11 cellular contexts compared by ENCODE assay signal in genomic region chr3:29693863-29694262, GRCh38.
DNase-seq lines count a peak whose midpoint lies in the region; ATAC-seq and TF ChIP-seq lines count a peak whose summit lies in the region.
"Had no signal": no experiment of that assay in that cellular context is flagged by ENCODE, and none has a peak within 500 bp of the region (broad histone marks: within the 10 kb centered on the region; RNA-seq: fewer than 3 reads in every experiment).

No MANE protein-coding gene starts in this region.

- CTCF ChIA-PET in activated naive CD4-positive, alpha-beta T cell treated with anti-CD3 and anti-CD28 coated beads, Interleukin-2, amount 10 ng/mL, durations not matched to agents 7 days and 5 days (lab: Charles Lee) = no interaction called here

- H3K79me2 ChIP-seq in ACC112 (ENCODE audit: control insufficient read depth, insufficient read depth, low read length, unreplicated experiment) = peaks cover 6% of the 10 kb centered on the region

- H3K9me3 ChIP-seq in endodermal cell (ENCODE audit: control insufficient read depth, low read length) = no peaks in the 10 kb centered on the region
- no peaks in the 10 kb centered on the region for H3K9me3 ChIP-seq in lower lobe of right lung

- H3K36me3 ChIP-seq in ACC112 (ENCODE audit: insufficient read depth, low read length) (0 out of 2 replicates have a peak, but pooled peaks cover 2% of the 10 kb centered on the region), endodermal cell (ENCODE audit: control insufficient read depth, insufficient read depth, low read length) (no peaks in the 10 kb centered on the region), lower lobe of right lung (no peaks in the 10 kb centered on the region)

- ATAC-seq in lower lobe of right lung = peak; percentile 88 to 89
- ATAC-seq in activated T-helper 17 cell treated with anti-CD3 and anti-CD28 coated beads, Interleukin-2, amount 50 U/mL, for 72 hours (replicated peaks) = no peak
- no peak for ATAC-seq in GM18873 (IDR thresholded peaks at IDR 0.05; ENCODE audit: low FRiP score, unreplicated experiment)

- peak overlapping the region; percentile 87 for H3K27ac Mint-ChIP-seq in endodermal cell
- H3K27ac Mint-ChIP-seq in activated T-helper 17 cell treated with anti-CD3 and anti-CD28 coated beads, Interleukin-2, amount 50 U/mL, for 72 hours = no peak overlapping the region
- no peak overlapping the region for H3K27ac Mint-ChIP-seq in activated naive CD4-positive, alpha-beta T cell treated with anti-CD3 and anti-CD28 coated beads, Interleukin-2, amount 10 ng/mL, durations not matched to agents 7 days and 5 days

- DNase-seq in M059J (ENCODE audit: low read depth) = peak; percentile 93
- DNase-seq in endodermal cell = peak; percentile 70
- DNase-seq in lower lobe of right lung = peak; percentile 34
- DNase-seq in HuH-7 (ENCODE audit: low spot score) = no peak
- no peak for DNase-seq in activated naive CD4-positive, alpha-beta T cell treated with anti-CD3 and anti-CD28 coated beads, Interleukin-2, amount 10 ng/mL, durations not matched to agents 7 days and 5 days
- DNase-seq: caudate nucleus, retina had no signal

- 76% methylated on average over 1 of the region's 1 CpG; no CpG with 5 or more reads in 1 of the 2 experiments for WGBS in endodermal cell (ENCODE audit: insufficient coverage in 1 of 2, insufficient read length in 1 of 2), 2 experiments

- peak overlapping the region; percentile 15 for H3K9ac ChIP-seq in endodermal cell (ENCODE audit: extremely low read depth, low read length, poor library complexity, severe bottlenecking)

- no peaks in the 10 kb centered on the region for H3K36me3 Mint-ChIP-seq in endodermal cell (ENCODE audit: low read depth)
- no peaks in the 10 kb centered on the region for H3K36me3 Mint-ChIP-seq in activated T-helper 17 cell treated with anti-CD3 and anti-CD28 coated beads, Interleukin-2, amount 50 U/mL, for 72 hours (ENCODE audit: low read depth)
- H3K36me3 Mint-ChIP-seq in activated naive CD4-positive, alpha-beta T cell treated with anti-CD3 and anti-CD28 coated beads, Interleukin-2, amount 10 ng/mL, durations not matched to agents 7 days and 5 days = no peaks in the 10 kb centered on the region

- H3K27me3 ChIP-seq in ACC112 (ENCODE audit: insufficient read depth, low read length) = no peaks in the 10 kb centered on the region
- no peaks in the 10 kb centered on the region for H3K27me3 ChIP-seq in endodermal cell (ENCODE audit: control insufficient read depth, insufficient read depth, low read length, poor library complexity, severe bottlenecking)
- no peaks in the 10 kb centered on the region for H3K27me3 ChIP-seq in lower lobe of right lung (ENCODE audit: low read depth)

- no peaks in the 10 kb centered on the region for H3K9me3 Mint-ChIP-seq in endodermal cell
- H3K9me3 Mint-ChIP-seq in activated T-helper 17 cell treated with anti-CD3 and anti-CD28 coated beads, Interleukin-2, amount 50 U/mL, for 72 hours = no peaks in the 10 kb centered on the region
- H3K9me3 Mint-ChIP-seq in activated naive CD4-positive, alpha-beta T cell treated with anti-CD3 and anti-CD28 coated beads, Interleukin-2, amount 10 ng/mL, durations not matched to agents 7 days and 5 days = no peaks in the 10 kb centered on the region

- H3K4me3 Mint-ChIP-seq in endodermal cell = no peak overlapping the region
- no peak overlapping the region for H3K4me3 Mint-ChIP-seq in activated T-helper 17 cell treated with anti-CD3 and anti-CD28 coated beads, Interleukin-2, amount 50 U/mL, for 72 hours
- H3K4me3 Mint-ChIP-seq in activated naive CD4-positive, alpha-beta T cell treated with anti-CD3 and anti-CD28 coated beads, Interleukin-2, amount 10 ng/mL, durations not matched to agents 7 days and 5 days = no peak overlapping the region

- intact Hi-C loops in lower lobe of right lung (cut with DNase I) = no loop called here

- H3K27ac ChIP-seq in ACC112 (ENCODE audit: low read depth, low read length) (peak overlapping the region; percentile 99), endodermal cell (ENCODE audit: low read depth, low read length) (peak overlapping the region; percentile 79), lower lobe of right lung (peak overlapping the region; percentile 63)
- H3K27ac ChIP-seq: C4-2B had no signal

- peaks cover 5% of the 10 kb centered on the region for H3K4me1 Mint-ChIP-seq in endodermal cell
- no peaks in the 10 kb centered on the region for H3K4me1 Mint-ChIP-seq in activated T-helper 17 cell treated with anti-CD3 and anti-CD28 coated beads, Interleukin-2, amount 50 U/mL, for 72 hours
- H3K4me1 Mint-ChIP-seq in activated naive CD4-positive, alpha-beta T cell treated with anti-CD3 and anti-CD28 coated beads, Interleukin-2, amount 10 ng/mL, durations not matched to agents 7 days and 5 days = no peaks in the 10 kb centered on the region

- H3K4me1 ChIP-seq in ACC112 (ENCODE audit: control insufficient read depth, insufficient read depth, low read length, unreplicated experiment) (peaks cover 67% of the 10 kb centered on the region), endodermal cell (ENCODE audit: control insufficient read depth, insufficient read depth, low read length) (peaks cover 7% of the 10 kb centered on the region), lower lobe of right lung (peaks cover 37% of the 10 kb centered on the region)

- no peaks in the 10 kb centered on the region for H3K27me3 Mint-ChIP-seq in endodermal cell (ENCODE audit: insufficient read depth)
- H3K27me3 Mint-ChIP-seq in activated T-helper 17 cell treated with anti-CD3 and anti-CD28 coated beads, Interleukin-2, amount 50 U/mL, for 72 hours = no peaks in the 10 kb centered on the region
- no peaks in the 10 kb centered on the region for H3K27me3 Mint-ChIP-seq in activated naive CD4-positive, alpha-beta T cell treated with anti-CD3 and anti-CD28 coated beads, Interleukin-2, amount 10 ng/mL, durations not matched to agents 7 days and 5 days

- no peak overlapping the region for H2AFZ ChIP-seq in ACC112 (ENCODE audit: low read length, unreplicated experiment)

- no peak for TF ChIP-seq CTCF in endodermal cell (conservative IDR thresholded peaks at IDR 0.05)
- TF ChIP-seq CTCF in lower lobe of right lung (IDR thresholded peaks at IDR 0.05) = no peak

- peak overlapping the region; percentile 55 for H3K4me3 ChIP-seq in ACC112 (ENCODE audit: low read depth, low read length)
- no peak overlapping the region for H3K4me3 ChIP-seq in endodermal cell (ENCODE audit: low read length)
- no peak overlapping the region for H3K4me3 ChIP-seq in lower lobe of right lung

Comparison
In these comparisons a context has a peak if more than half of its experiments do, and no peak if none do; other contexts are left out.
1. DNase-seq: peak in M059J (single experiment), endodermal cell (single experiment) and lower lobe of right lung (single experiment); none in HuH-7 (single experiment) and activated naive CD4-positive, alpha-beta T cell treated with anti-CD3 and anti-CD28 coated beads, Interleukin-2, amount 10 ng/mL, durations not matched to agents 7 days and 5 days (single experiment).
2. ATAC-seq: peak in lower lobe of right lung (2 of 2); none in activated T-helper 17 cell treated with anti-CD3 and anti-CD28 coated beads, Interleukin-2, amount 50 U/mL, for 72 hours (single experiment) and GM18873 (single experiment).
3. Peak in every context shown above with its lines, with median percentiles within 50 percentile points of each other: H3K27ac ChIP-seq.